Comparison of ENCODE assay signal across 8 cellular contexts in the genomic region with DNA sequence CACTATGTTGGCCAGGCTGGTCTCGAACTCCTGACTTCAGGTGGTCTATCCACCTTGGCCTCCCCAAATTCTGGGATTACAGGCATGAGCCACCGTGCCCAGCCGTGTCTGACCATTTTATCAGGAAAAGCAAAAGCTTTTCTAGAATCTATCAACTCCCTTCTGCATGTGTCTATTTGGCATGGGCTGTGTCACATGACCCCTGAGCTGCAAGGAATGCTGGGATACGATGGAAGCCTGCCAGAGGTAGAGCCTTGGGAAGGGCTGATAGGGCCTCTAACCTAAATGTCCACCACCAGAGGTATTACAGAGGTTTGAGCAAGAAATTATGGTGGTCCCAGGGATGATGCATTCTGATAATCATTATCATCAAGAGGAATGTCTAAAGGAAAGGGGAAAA.
"Had no signal": no experiment of that assay in that cellular context is flagged by ENCODE, and none has a peak within 500 bp of the region (broad histone marks: within the 10 kb centered on the region; RNA-seq: fewer than 3 reads in every experiment).

No MANE protein-coding gene starts in this region.

- H3K4me3 ChIP-seq: GM12878 had no signal

- ATAC-seq: GM12878 had no signal

- DNase-seq: GDM1, GF-D8 had no signal

- FAIRE-seq: G401.6, GM12878, GM12891, GM12892, GM18507, GM19239 had no signal
